29 cellular contexts compared by ENCODE assay signal in genomic region chr5:36029914-36030313, GRCh38. TPM values are rescaled to one million over a fixed set of nuclear protein-coding genes. Genes with fewer than 3 reads are reported as not detected.
DNase-seq lines count a peak whose midpoint lies in the region; FAIRE-seq and TF ChIP-seq lines count a peak whose summit lies in the region.
"Had no signal": no experiment of that assay in that cellular context is flagged by ENCODE, and none has a peak within 500 bp of the region (broad histone marks: within the 10 kb centered on the region; RNA-seq: fewer than 3 reads in every experiment).

No MANE protein-coding gene starts in this region.

- H3K4me1 ChIP-seq in BLaER1: peaks cover 55% of the 10 kb centered on the region
- H3K4me1 ChIP-seq: colonic mucosa, gastrocnemius medialis, left lung, SJSA1, tibial artery had no signal

- intact Hi-C loops in posterior cingulate gyrus (cut with DNase I): no loop called here

- H3K4me3 ChIP-seq in BLaER1: no peak overlapping the region
- H3K4me3 ChIP-seq: colonic mucosa, gastrocnemius medialis, left lung, SJSA1, tibial artery had no signal

- H4K20me1 ChIP-seq in BLaER1: no peaks in the 10 kb centered on the region

- no peak overlapping the region for H3K9ac ChIP-seq in BLaER1

- peak overlapping the region; percentile 51; the same call in 1 of the 2 replicates for H3K27ac ChIP-seq in BLaER1
- H3K27ac ChIP-seq: colonic mucosa, gastrocnemius medialis, left lung, neutrophil, SJSA1, tibial artery had no signal

- no peaks in the 10 kb centered on the region for H3K27me3 ChIP-seq in BLaER1
- H3K27me3 ChIP-seq: colonic mucosa, gastrocnemius medialis, left lung, neutrophil, SJSA1, tibial artery had no signal

- peaks cover 42% of the 10 kb centered on the region for H3K36me3 ChIP-seq in BLaER1
- H3K36me3 ChIP-seq: colonic mucosa, gastrocnemius medialis, left lung, neutrophil, SJSA1, tibial artery had no signal

- H3K4me2 ChIP-seq in BLaER1: peak overlapping the region; percentile 82

- peak; percentile 86 for DNase-seq in RPMI7951 (ENCODE audit: low read depth)
- DNase-seq in frontal cortex (ENCODE audit: low spot score in 2 of 2): peak; percentile 26 to 53
- peak in 7 of 10 donors; percentile 9 to 90 (median 29) for DNase-seq in posterior cingulate gyrus
- DNase-seq in NCI-H1436 (lab: John Stamatoyannopoulos, UW): no peak
- no peak for DNase-seq in activated gamma-delta T cell treated with Interleukin-2 at 50 U/mL for 16 hours
- no peak for DNase-seq in GM12891 (ENCODE audit: insufficient read length, low spot score)
- DNase-seq: activated CD8-positive, alpha-beta T cell treated with anti-CD3 and anti-CD28 coated beads for 36 hours; colonic mucosa; effector memory CD8-positive, alpha-beta T cell; gastrocnemius medialis; left lung; naive B cell; NCI-H1092; NCI-H187 treated with DMSO at 0.1 percent for 48 hours; NCI-H2227 treated with DMSO at 0.1 percent for 48 hours; RPMI8226; tibial artery had no signal

- H3K9me3 ChIP-seq in BLaER1: peaks cover 36% of the 10 kb centered on the region
- H3K9me3 ChIP-seq: colonic mucosa, gastrocnemius medialis, left lung, neutrophil, SJSA1 had no signal

- FAIRE-seq in frontal cortex (lab: Jason Lieb, UNC) (no peak), GM12891 (lab: Jason Lieb, UNC) (no peak)
- FAIRE-seq: bronchial epithelial cell, D721Med, H1, islet of Langerhans, TTC549 had no signal

- no peak for TF ChIP-seq POLR2A in GM12891 (IDR thresholded peaks at IDR 0.05; ENCODE audit: low read depth, low read length)

TF ChIP-seq in GM12891, 5 proteins besides CTCF, POLR2A, EP300 and RAD21:
- TF ChIP-seq POU2F2 (IDR thresholded peaks at IDR 0.05; ENCODE audit: low read depth, low read length) (no peak), PAX5 (IDR thresholded peaks at IDR 0.05; ENCODE audit: insufficient read depth, low read length, severe bottlenecking) (no peak), SPI1 (IDR thresholded peaks at IDR 0.05; ENCODE audit: low read depth, low read length) (no peak), POLR2AphosphoS5 (IDR thresholded peaks at IDR 0.05; ENCODE audit: low read depth, low read length) (no peak), TAF1 (IDR thresholded peaks at IDR 0.05; ENCODE audit: low read depth, low read length) (no peak)

RNA-seq across cellular contexts. Expression of gene UGT3A2, which starts 36.8 kb away (rescaled TPM):
- total RNA-seq in RPMI7951 (2014; rRNA removed; shearing (Covaris generic)): 0.39 TPM in 1 of 2 replicates, not detected in the other
- total RNA-seq in frontal cortex: 0.41 TPM
- not detected for polyA plus RNA-seq in GM12891 (2012; ENCODE audit: low read depth, missing spikeins)
- total RNA-seq: activated CD8-positive, alpha-beta T cell treated with anti-CD3 and anti-CD28 coated beads for 36 hours; bronchial epithelial cell; colonic mucosa; gastrocnemius medialis; mesenteric fat pad; pulmonary artery endothelial cell; SJSA1 had no signal

RNA-seq across cellular contexts. Expression of gene UGT3A1, which starts 38.7 kb away (rescaled TPM):
- not detected in 2 replicates for total RNA-seq in RPMI7951 (2014; rRNA removed; shearing (Covaris generic))
- not detected for total RNA-seq in frontal cortex
- not detected for polyA plus RNA-seq in GM12891 (2012; ENCODE audit: low read depth, missing spikeins)
- total RNA-seq: activated CD8-positive, alpha-beta T cell treated with anti-CD3 and anti-CD28 coated beads for 36 hours; activated T-helper 17 cell treated with anti-CD3 and anti-CD28 coated beads, Interleukin-2, amount 50 U/mL, for 72 hours; bronchial epithelial cell; colonic mucosa; left lung; mesenteric fat pad; pulmonary artery endothelial cell; SJSA1; T-helper 1 cell treated with Interleukin-12 subunit alpha and Interleukin-12 subunit beta and Interleukin-4 antibody, amounts not matched to agents 30 ng/mL and 1 ng/mL, for 36 hours had no signal

Comparison
In these comparisons a context has a peak if more than half of its experiments do, and no peak if none do; other contexts are left out.
1. DNase-seq: peak in RPMI7951 (single experiment), frontal cortex (2 of 2) and posterior cingulate gyrus (7 of 10); none in NCI-H1436 (single experiment), activated gamma-delta T cell treated with Interleukin-2 at 50 U/mL for 16 hours (single experiment) and GM12891 (single experiment).